ENCODE assay signal across 27 cellular contexts in genomic region chr10:88895252-88895651, GRCh38. TPM values are rescaled to one million over a fixed set of nuclear protein-coding genes. Genes with fewer than 3 reads are reported as not detected.
DNase-seq lines count a peak whose midpoint lies in the region; ATAC-seq, FAIRE-seq and TF ChIP-seq lines count a peak whose summit lies in the region.
"Had no signal": no experiment of that assay in that cellular context is flagged by ENCODE, and none has a peak within 500 bp of the region (broad histone marks: within the 10 kb centered on the region; RNA-seq: fewer than 3 reads in every experiment).

No MANE protein-coding gene starts in this region.

- FAIRE-seq in GM19239 (lab: Jason Lieb, UNC) (peak; percentile 87), RCC 7860 (lab: Jason Lieb, UNC) (peak; percentile 66)
- FAIRE-seq: astrocyte, endothelial cell of umbilical vein had no signal

- ATAC-seq in right lobe of liver (peak; percentile 80 to 86 (median 86)), HG02678 (IDR thresholded peaks at IDR 0.05; ENCODE audit: unreplicated experiment) (no peak)
- ATAC-seq: stimulated activated naive CD8-positive, alpha-beta T cell treated with anti-CD3 and anti-CD28 coated beads, Interleukin-15, amount 100 ng/mL, for 72 hours had no signal

- H3K27me3 ChIP-seq in A673 (replicated peaks; ENCODE audit: insufficient read depth, low read depth, low read length, poor library complexity) (no peaks in the 10 kb centered on the region), right lobe of liver (no peaks in the 10 kb centered on the region), tibial nerve (no peaks in the 10 kb centered on the region)

- TF ChIP-seq CTCF in A673 (conservative IDR thresholded peaks at IDR 0.05; ENCODE audit: low read depth, low read length) (no peak), right lobe of liver (IDR thresholded peaks at IDR 0.05) (peak in 1 of 4 donors; percentile 12), foreskin fibroblast (IDR thresholded peaks at IDR 0.05; ENCODE audit: low read depth, low read length) (no peak), tibial nerve (IDR thresholded peaks at IDR 0.05) (no peak)

- H3K36me3 ChIP-seq in A673 (ENCODE audit: insufficient read depth, low read length, poor library complexity, severe bottlenecking) (peaks cover 10% of the 10 kb centered on the region), right lobe of liver (no peaks in the 10 kb centered on the region), tibial nerve (no peaks in the 10 kb centered on the region)
- H3K36me3 ChIP-seq: WERI-Rb-1 had no signal

- BruUV-seq in A673 (replicated peaks; lab: Mats Ljungman, UMichigan) = no TSS peak

- H3K4me3 ChIP-seq in A673 (ENCODE audit: low read depth, low read length, poor library complexity, severe bottlenecking) (no peak overlapping the region), right lobe of liver (no peak overlapping the region), foreskin fibroblast (ENCODE audit: low read depth in 1 of 2, low read length in 2 of 2) (no peak overlapping the region), tibial nerve (no peak overlapping the region)

- TF ChIP-seq EP300 in tibial nerve (IDR thresholded peaks at IDR 0.05) = no peak

- H3K4me1 ChIP-seq in A673 (ENCODE audit: insufficient read depth, low read length, poor library complexity, severe bottlenecking) (peaks cover 75% of the 10 kb centered on the region), right lobe of liver (peaks cover 0 to 33% (median 0%) of the 10 kb centered on the region in 4 donors), tibial nerve (peaks cover 0 to 39% (median 17%) of the 10 kb centered on the region in 4 donors)

- CTCF ChIA-PET in A673 (lab: Charles Lee) = no interaction called here

- H3K27ac ChIP-seq in A673 (ENCODE audit: low read depth, low read length, poor library complexity, severe bottlenecking) (peak overlapping the region; percentile 14), right lobe of liver (peak overlapping the region in 1 of 3 donors; percentile 56), tibial nerve (no peak overlapping the region)
- H3K27ac ChIP-seq: WERI-Rb-1 had no signal

- H3K9me3 ChIP-seq in A673 (ENCODE audit: low read depth, low read length, poor library complexity, severe bottlenecking) = no peaks in the 10 kb centered on the region
- no peaks in the 10 kb centered on the region for H3K9me3 ChIP-seq in right lobe of liver
- H3K9me3 ChIP-seq in tibial nerve = no peaks in the 10 kb centered on the region

- 18% methylated on average over 1 of the region's 1 CpG for WGBS in right lobe of liver (ENCODE audit: insufficient coverage, low coverage, low lambda C conversion rate, missing lambda C conversion rate)
- 61 to 62% methylated on average over 1 of the region's 1 CpG for WGBS in tibial nerve, 2 donors

- TF ChIP-seq POLR2A in right lobe of liver (IDR thresholded peaks at IDR 0.05) (no peak), tibial nerve (IDR thresholded peaks at IDR 0.05) (no peak)

- DNase-seq in A673 (ENCODE audit: low spot score) (no peak), GM19239 (ENCODE audit: insufficient read length, low spot score) (no peak), RCC 7860 (ENCODE audit: low spot score) (no peak), right lobe of liver (no peak), foreskin fibroblast (no peak), A172 (ENCODE audit: low spot score) (no peak), tibial nerve (ENCODE audit: low spot score in 2 of 2) (no peak)
- DNase-seq: activated CD4-positive, alpha-beta T cell treated with anti-CD3 and anti-CD28 coated beads, Interleukin-2, amount 50 U/mL, for 1 hour; central memory CD4-positive, alpha-beta T cell; COR-L47; DND-41; glutamatergic neuron; HCEC 1CT; KBM-7; mammary epithelial cell; MM.1S; NCI-H1436; NCI-H524; stimulated activated naive CD8-positive, alpha-beta T cell treated with anti-CD3 and anti-CD28 coated beads, Interleukin-15, amount 100 ng/mL, for 72 hours; T-helper 9 cell; trophoblast cell; WERI-Rb-1 had no signal

- POLR2A ChIA-PET in A673 (lab: Charles Lee; ENCODE audit: low non-redundant PET) = no interaction called here

- intact Hi-C loops in A673 (cut with micrococcal nuclease; ENCODE audit: unreplicated experiment) = no loop called here
- intact Hi-C loops in right lobe of liver (cut with DNase I) = no loop called here

RNA-seq across cellular contexts. Expression of gene STAMBPL1, which starts 15.2 kb away (rescaled TPM):
- 61.2 and 71.8 TPM in 2 replicates for total RNA-seq in A673 (2021)
- total RNA-seq in right lobe of liver = 1 to 10 TPM in 5 of 6 experiments, under 1 TPM in 1; 0.66 to 8.0 (median 4.2) TPM
- 40.4 and 48.8 TPM in 2 replicates for total RNA-seq in A172 (2014; rRNA removed; shearing (Covaris generic))
- total RNA-seq in tibial nerve = 10 to 100 TPM; 14.2 to 34.5 (median 25.5) TPM

RNA-seq across cellular contexts. Expression of gene ANKRD22, which starts 43.6 kb away (rescaled TPM):
- total RNA-seq in A673 (2021) = 0.52 TPM in 1 of 2 replicates, not detected in the other
- total RNA-seq in right lobe of liver = 1 to 10 TPM in 2 of 6 experiments, under 1 TPM in 1, not detected in 3; 0.54 to 1.2 (median 1.2) TPM
- not detected in 2 replicates for total RNA-seq in A172 (2014; rRNA removed; shearing (Covaris generic))
- total RNA-seq in tibial nerve = not detected
- total RNA-seq: astrocyte, dermis microvascular lymphatic vessel endothelial cell, endothelial cell of umbilical vein, progenitor cell of endocrine pancreas had no signal

RNA-seq across cellular contexts. Expression of gene ACTA2, which starts 57.3 kb away (rescaled TPM):
- total RNA-seq in A673 (2021) = 52.2 and 78.4 TPM in 2 replicates
- 100 to 1,000 TPM in 2 of 6 experiments, 10 to 100 TPM in 4; 15.0 to 127 (median 80.7) TPM for total RNA-seq in right lobe of liver
- 11.2 and 15.6 TPM in 2 replicates for total RNA-seq in A172 (2014; rRNA removed; shearing (Covaris generic))
- total RNA-seq in tibial nerve = 100 to 1,000 TPM; 340 to 708 (median 458) TPM
